ENCODE assay signal across 21 cellular contexts in genomic region chr16:1141201-1141600, GRCh38.
"Had no signal": no experiment of that assay in that cellular context is flagged by ENCODE, and none has a peak within 500 bp of the region (broad histone marks: within the 10 kb centered on the region; RNA-seq: fewer than 3 reads in every experiment).

No MANE protein-coding gene starts in this region.

- DNase-seq: activated B cell treated with CpG ODN at 0.5 μM for 24 hours; activated CD4-positive, alpha-beta memory T cell treated with anti-CD3 and anti-CD28 coated beads for 36 hours; activated CD4-positive, alpha-beta T cell treated with anti-CD3 and anti-CD28 coated beads, Interleukin-2, amount 10 ng/mL, durations not matched to agents 24 days and 14 days; activated CD8-positive, alpha-beta memory T cell treated with anti-CD3 and anti-CD28 coated beads, Interleukin-2, amount 10 ng/mL, durations not matched to agents 7 days and 5 days; activated CD8-positive, alpha-beta memory T cell treated with anti-CD3 and anti-CD28 coated beads, Interleukin-2, amount 50 U/mL, for 4 hours; activated CD8-positive, alpha-beta T cell treated with anti-CD3 and anti-CD28 coated beads, Interleukin-2, amount 10 ng/mL, durations not matched to agents 7 days and 5 days; activated effector memory CD4-positive, alpha-beta T cell treated with anti-CD3 and anti-CD28 coated beads, Interleukin-2, amount 50 U/mL, for 16 hours; activated naive CD4-positive, alpha-beta T cell treated with anti-CD3 and anti-CD28 coated beads for 36 hours; activated naive CD8-positive, alpha-beta T cell treated with anti-CD3 and anti-CD28 coated beads, Interleukin-2, amount 10 ng/mL, durations not matched to agents 7 days and 5 days; activated T-cell treated with anti-CD3 and anti-CD28 coated beads, Interleukin-2, amount 50 U/mL, for 1 hour; activated T-cell treated with anti-CD3 and anti-CD28 coated beads, Interleukin-2, amount 50 U/mL, for 48 hours; central memory CD4-positive, alpha-beta T cell; cerebellar nuclear complex; colonic mucosa; effector CD8-positive, alpha-beta T cell; esophagus squamous epithelium; foreskin melanocyte; head of caudate nucleus; T-helper 17 cell; T1000; WERI-Rb-1 had no signal
